2 cellular contexts compared by ENCODE assay signal in genomic region chr9:98911738-98912137, GRCh38. TPM values are rescaled to one million over a fixed set of nuclear protein-coding genes. Genes with fewer than 3 reads are reported as not detected.
"Had no signal": no experiment of that assay in that cellular context is flagged by ENCODE, and none has a peak within 500 bp of the region (broad histone marks: within the 10 kb centered on the region; RNA-seq: fewer than 3 reads in every experiment).

No MANE protein-coding gene starts in this region.

RNA-seq across cellular contexts. Expression of gene COL15A1, which starts 32.0 kb away (rescaled TPM):
- total RNA-seq: progenitor cell of endocrine pancreas had no signal
- polyA plus RNA-seq: naive thymus-derived CD4-positive, alpha-beta T cell had no signal
